Comparison of ENCODE assay signal across 8 cellular contexts in genomic region chr10:18140149-18140956, GRCh38. TPM values are rescaled to one million over a fixed set of nuclear protein-coding genes. Genes with fewer than 3 reads are reported as not detected.
DNase-seq lines count a peak whose midpoint lies in the region; ATAC-seq and TF ChIP-seq lines count a peak whose summit lies in the region.

TSS of gene CACNB2 (plus strand) at chr10:18140424.

- H3K9ac ChIP-seq in stomach smooth muscle (ENCODE audit: low read length in 2 of 2): peak within 1 kb of the TSS; percentile 84 to 91

- no peaks in the 10 kb centered on the region for H3K36me3 ChIP-seq in stomach smooth muscle (ENCODE audit: control insufficient read depth in 2 of 2, insufficient read depth in 2 of 2, low read length in 2 of 2)

- H3K27ac ChIP-seq in C4-2B: peak within 1 kb of the TSS; percentile 30
- H3K27ac ChIP-seq in coronary artery: peak within 1 kb of the TSS; percentile 91 to 93
- peak within 1 kb of the TSS; percentile 90 for H3K27ac ChIP-seq in stomach smooth muscle (ENCODE audit: low read length)

- no peaks in the 10 kb centered on the region for H3K27me3 ChIP-seq in stomach smooth muscle (ENCODE audit: control insufficient read depth in 1 of 2, insufficient read depth in 2 of 2, low read length in 2 of 2)

- ATAC-seq in left lobe of liver (peak; percentile 68), GM19035 (IDR thresholded peaks at IDR 0.05; ENCODE audit: unreplicated experiment) (no peak), HG03175 (IDR thresholded peaks at IDR 0.05; ENCODE audit: unreplicated experiment) (no peak)

- peak; percentile 20; the same call in 1 of the 2 replicates for TF ChIP-seq CTCF in C4-2B (conservative IDR thresholded peaks at IDR 0.05)
- TF ChIP-seq CTCF in LNCAP (IDR thresholded peaks at IDR 0.05): peak; percentile 34; the same call in 1 of the 2 replicates
- TF ChIP-seq CTCF in coronary artery (IDR thresholded peaks at IDR 0.05): no peak

- no peaks in the 10 kb centered on the region for H3K9me3 ChIP-seq in stomach smooth muscle (ENCODE audit: control insufficient read depth in 2 of 2, low read length in 2 of 2)

- H3K4me3 ChIP-seq in coronary artery (peak within 1 kb of the TSS; percentile 79), stomach smooth muscle (ENCODE audit: low read length in 2 of 2) (peak within 1 kb of the TSS; percentile 81 to 88)

- DNase-seq in coronary artery (ENCODE audit: low spot score): peak; percentile 86
- DNase-seq in left lobe of liver (ENCODE audit: low spot score): peak; percentile 46
- DNase-seq in GM19240 (ENCODE audit: insufficient read length, low spot score): no peak

- H3K4me1 ChIP-seq in stomach smooth muscle (ENCODE audit: control insufficient read depth, insufficient read depth, low read length): peaks cover 23% of the 10 kb centered on the region

RNA-seq across cellular contexts. Expression of gene CACNB2, which starts in this region (rescaled TPM):
- 1.6 TPM for total RNA-seq in left lobe of liver

Comparison
In these comparisons a context has a peak if more than half of its experiments do, and no peak if none do; other contexts are left out.
1. H3K27ac ChIP-seq: peak in every context shown above with its lines; median percentile 92 in coronary artery; 90 in stomach smooth muscle; 30 in C4-2B.